In the genomic region with DNA sequence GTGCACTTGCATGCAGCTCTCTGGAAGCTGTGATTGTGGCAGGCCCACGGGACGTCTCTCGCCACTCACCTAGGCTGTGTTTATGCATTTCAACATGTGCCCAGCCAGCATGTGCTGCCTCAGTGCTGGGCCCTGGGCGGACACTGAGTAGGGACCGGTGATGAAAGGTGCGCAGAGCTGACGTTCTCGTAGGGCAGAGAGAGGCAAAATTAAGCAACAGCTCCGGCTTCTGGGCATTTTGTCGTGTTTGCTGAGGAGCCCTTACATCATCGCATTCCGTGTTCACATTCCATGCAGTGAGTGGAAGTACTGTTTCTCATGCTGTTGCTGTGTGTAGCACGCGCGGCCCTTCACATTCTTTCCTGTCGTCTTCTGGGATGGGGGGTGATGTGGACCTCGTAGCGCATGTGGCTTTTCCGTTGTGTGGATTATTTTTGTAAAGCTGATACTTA, we compare ENCODE assay signal across 13 cellular contexts. TPM values are rescaled to one million over a fixed set of nuclear protein-coding genes. Genes with fewer than 3 reads are reported as not detected.
A peak's percentile ranks its signal among the peaks of the same experiment; 100 is the strongest.
DNase-seq lines count a peak whose midpoint lies in the region; ATAC-seq and TF ChIP-seq lines count a peak whose summit lies in the region.
"Had no signal": no experiment of that assay in that cellular context is flagged by ENCODE, and none has a peak within 500 bp of the region (broad histone marks: within the 10 kb centered on the region; RNA-seq: fewer than 3 reads in every experiment).

No MANE protein-coding gene starts in this region.

- H3K4me1 Mint-ChIP-seq in WTC11, result peaks cover 9% of the 10 kb centered on the region; the same call in 1 of the 2 replicates
- H3K4me1 Mint-ChIP-seq in CD4-positive, alpha-beta T cell (ENCODE audit: low read depth), result no peaks in the 10 kb centered on the region
- H3K4me1 Mint-ChIP-seq in activated T-cell treated with anti-CD3 and anti-CD28 coated beads, Interleukin-2, amount 50 U/mL, for 72 hours (ENCODE audit: low read depth), result no peaks in the 10 kb centered on the region
- H3K4me1 Mint-ChIP-seq: B cell had no signal

- H3K36me3 ChIP-seq in PC-3 (ENCODE audit: low read depth, low read length), result no peaks in the 10 kb centered on the region

- H3K27ac Mint-ChIP-seq in WTC11, result no peak overlapping the region
- H3K27ac Mint-ChIP-seq in CD4-positive, alpha-beta T cell, result no peak overlapping the region
- H3K27ac Mint-ChIP-seq in activated T-cell treated with anti-CD3 and anti-CD28 coated beads, Interleukin-2, amount 50 U/mL, for 72 hours, result no peak overlapping the region
- H3K27ac Mint-ChIP-seq: B cell had no signal

- no peaks in the 10 kb centered on the region for H3K9me3 Mint-ChIP-seq in WTC11
- no peaks in the 10 kb centered on the region for H3K9me3 Mint-ChIP-seq in CD4-positive, alpha-beta T cell
- H3K9me3 Mint-ChIP-seq in activated T-cell treated with anti-CD3 and anti-CD28 coated beads, Interleukin-2, amount 50 U/mL, for 72 hours, result no peaks in the 10 kb centered on the region

- ATAC-seq in WTC11 (no peak), PC-3 (no peak)
- no peak for ATAC-seq in CD4-positive, alpha-beta T cell (ENCODE audit: poor library complexity)
- no peak for ATAC-seq in activated T-cell treated with anti-CD3 and anti-CD28 coated beads, Interleukin-2, amount 50 U/mL, for 72 hours (replicated peaks in 1 of 2)
- ATAC-seq: psoas muscle had no signal

- no peaks in the 10 kb centered on the region for H4K20me1 ChIP-seq in PC-3 (ENCODE audit: low read length)

- no peaks in the 10 kb centered on the region for H3K79me2 ChIP-seq in PC-3 (ENCODE audit: low read length)

- POLR2A ChIA-PET in AG04450 (lab: Yijun Ruan, JAX) (interaction anchor here (0.8 to 1.8 kb wide), 5 partner anchors 101 to 142 kb away, joined by 3 to 7 read pairs (median 5); no protein-coding TSS in a partner anchor), WTC11 (lab: Charles Lee) (no interaction called here), PC-3 (lab: Charles Lee; ENCODE audit: unreplicated experiment) (no interaction called here)
- POLR2A ChIA-PET in CD4-positive, alpha-beta T cell (lab: Charles Lee), result no interaction called here

- no peak overlapping the region for H3K4me3 Mint-ChIP-seq in WTC11
- no peak overlapping the region for H3K4me3 Mint-ChIP-seq in CD4-positive, alpha-beta T cell
- H3K4me3 Mint-ChIP-seq in activated T-cell treated with anti-CD3 and anti-CD28 coated beads, Interleukin-2, amount 50 U/mL, for 72 hours, result no peak overlapping the region
- H3K4me3 Mint-ChIP-seq: B cell had no signal

- no peaks in the 10 kb centered on the region for H3F3A ChIP-seq in PC-3 (ENCODE audit: low read length, unreplicated experiment)

- H3K4me3 ChIP-seq in AG04450 (ENCODE audit: low read depth, low read length) (no peak overlapping the region), foreskin fibroblast (ENCODE audit: low read depth in 1 of 2, low read length in 2 of 2) (no peak overlapping the region), PC-3 (ENCODE audit: low read length) (no peak overlapping the region)
- H3K4me3 ChIP-seq: dorsolateral prefrontal cortex, HAP-1, psoas muscle had no signal

- intact Hi-C loops in CD4-positive, alpha-beta T cell (cut with DNase I, micrococcal nuclease), result loop anchor here in 1 of 2 experiments (2.0 kb wide), 1 partner anchor 657 kb away; no protein-coding TSS in a partner anchor
- intact Hi-C loops in PC-3 (cut with micrococcal nuclease), result no loop called here

- H3K27me3 Mint-ChIP-seq in WTC11 (ENCODE audit: low read depth), result no peaks in the 10 kb centered on the region
- H3K27me3 Mint-ChIP-seq in CD4-positive, alpha-beta T cell, result no peaks in the 10 kb centered on the region
- H3K27me3 Mint-ChIP-seq in activated T-cell treated with anti-CD3 and anti-CD28 coated beads, Interleukin-2, amount 50 U/mL, for 72 hours (ENCODE audit: low read depth), result no peaks in the 10 kb centered on the region
- H3K27me3 Mint-ChIP-seq: B cell had no signal

- H3K9me3 ChIP-seq in AG04450 (ENCODE audit: control insufficient read depth, insufficient read depth, low read length) (no peaks in the 10 kb centered on the region), PC-3 (ENCODE audit: low read length) (no peaks in the 10 kb centered on the region)
- no peaks in the 10 kb centered on the region for H3K9me3 ChIP-seq in CD4-positive, alpha-beta T cell (ENCODE audit: control insufficient read depth, low read length)
- H3K9me3 ChIP-seq: HAP-1, psoas muscle had no signal

- no peak overlapping the region for H3K9ac ChIP-seq in PC-3 (ENCODE audit: low read length)

- H3K4me2 ChIP-seq in PC-3 (ENCODE audit: low read length), result no peak overlapping the region

- CTCF ChIA-PET in AG04450 (lab: Charles Lee), result interaction anchor here (0.6 to 4.9 kb wide), 9 partner anchors 10 to 329 kb away, joined by 3 to 164 read pairs (median 4); no protein-coding TSS in a partner anchor
- CTCF ChIA-PET in WTC11 (lab: Charles Lee), result interaction anchor here (0.9 to 1.5 kb wide), 4 partner anchors 9 to 33 kb away, joined by 3 to 6 read pairs (median 3); no protein-coding TSS in a partner anchor
- CTCF ChIA-PET in CD4-positive, alpha-beta T cell (lab: Charles Lee), result interaction anchor here (1.0 to 1.1 kb wide), 2 partner anchors 207 to 324 kb away, joined by 3 read pairs; no protein-coding TSS in a partner anchor
- CTCF ChIA-PET in PC-3 (lab: Charles Lee), result interaction anchor here (0.6 to 0.7 kb wide), 2 partner anchors 31 to 147 kb away, joined by 3 to 4 read pairs; no protein-coding TSS in a partner anchor

- H3K27me3 ChIP-seq in AG04450 (ENCODE audit: control insufficient read depth, insufficient read depth, low read length) (peaks cover 4% of the 10 kb centered on the region), PC-3 (ENCODE audit: low read length) (no peaks in the 10 kb centered on the region)
- H3K27me3 ChIP-seq in CD4-positive, alpha-beta T cell (ENCODE audit: control insufficient read depth, insufficient read depth, low read length), result no peaks in the 10 kb centered on the region
- H3K27me3 ChIP-seq: dorsolateral prefrontal cortex had no signal

- H2AFZ ChIP-seq in PC-3 (ENCODE audit: low read length), result no peak overlapping the region

- H3K4me1 ChIP-seq in PC-3 (ENCODE audit: insufficient read depth, low read length), result no peaks in the 10 kb centered on the region
- H3K4me1 ChIP-seq: HAP-1, psoas muscle had no signal

- no TSS peak for BruUV-seq in PC-3 (replicated peaks; lab: Mats Ljungman, UMichigan)

- peaks cover 26% of the 10 kb centered on the region for H3K36me3 Mint-ChIP-seq in WTC11
- no peaks in the 10 kb centered on the region for H3K36me3 Mint-ChIP-seq in CD4-positive, alpha-beta T cell (ENCODE audit: low read depth)
- H3K36me3 Mint-ChIP-seq in activated T-cell treated with anti-CD3 and anti-CD28 coated beads, Interleukin-2, amount 50 U/mL, for 72 hours (ENCODE audit: insufficient read depth in 2 of 2), result no peaks in the 10 kb centered on the region

- peak overlapping the region; percentile 87 for H3K27ac ChIP-seq in AG04450 (ENCODE audit: low read depth, low read length)
- H3K27ac ChIP-seq in CD4-positive, alpha-beta T cell (ENCODE audit: low read depth, low read length), result no peak overlapping the region
- H3K27ac ChIP-seq in PC-3 (ENCODE audit: low read length), result no peak overlapping the region
- H3K27ac ChIP-seq: dorsolateral prefrontal cortex, psoas muscle had no signal

- H3K9me2 ChIP-seq in PC-3 (replicated peaks; ENCODE audit: low read length), result no peaks in the 10 kb centered on the region

- peak; percentile 83 for DNase-seq in AG04450 (ENCODE audit: low read depth, low spot score)
- no peak for DNase-seq in WTC11 (ENCODE audit: low spot score)
- DNase-seq in foreskin fibroblast, result peak; percentile 87 to 94
- DNase-seq in myocyte (ENCODE audit: low read depth), result peak; percentile 62
- DNase-seq in CD4-positive, alpha-beta T cell, result no peak
- DNase-seq in activated T-cell treated with anti-CD3 and anti-CD28 coated beads, Interleukin-2, amount 50 U/mL, for 72 hours, result no peak
- DNase-seq in NCI-H82 treated with DMSO at 0.1 percent for 48 hours (lab: John Stamatoyannopoulos, UW; ENCODE audit: unreplicated experiment), result no peak
- DNase-seq in PC-3, result no peak
- DNase-seq: dorsolateral prefrontal cortex, psoas muscle had no signal

- TF ChIP-seq CTCF in AG04450 (IDR thresholded peaks at IDR 0.05; ENCODE audit: low read depth, low read length) (no peak), WTC11 (IDR thresholded peaks at IDR 0.05) (no peak), foreskin fibroblast (IDR thresholded peaks at IDR 0.05; ENCODE audit: low read depth, low read length) (no peak), PC-3 (conservative IDR thresholded peaks at IDR 0.05; ENCODE audit: low read depth, low read length) (no peak)
- no peak for TF ChIP-seq CTCF in CD4-positive, alpha-beta T cell (IDR thresholded peaks at IDR 0.05)

TF ChIP-seq in WTC11, 78 proteins besides CTCF, POLR2A, EP300 and RAD21:
- TF ChIP-seq NFYB (CRISPR knock-in tag; conservative IDR thresholded peaks at IDR 0.05; ENCODE audit: low read depth), result no peak
- no peak for TF ChIP-seq ERG (CRISPR knock-in tag; IDR thresholded peaks at IDR 0.05)
- TF ChIP-seq GABPB1 (CRISPR knock-in tag; IDR thresholded peaks at IDR 0.05), result peak; percentile 18; the same call in 1 of the 2 replicates
- TF ChIP-seq TCF7 (CRISPR knock-in tag; IDR thresholded peaks at IDR 0.05; ENCODE audit: low read depth), result no peak
TF ChIP-seq in WTC11: peak in this region for 1.

RNA-seq across cellular contexts. Expression of gene PRF1, which starts 50.5 kb away (rescaled TPM):
- polyA plus RNA-seq in AG04450 (2011; rRNA removed), result not detected in 2 replicates
- polyA minus RNA-seq in AG04450 (2011; rRNA and poly(A)+ RNA removed), result not detected in 2 replicates
- total RNA-seq in WTC11 (2021) (0.11 to 0.18 TPM (median 0.16 TPM) in 3 replicates), myocyte (not detected in 2 replicates), PC-3 (2014; rRNA removed) (not detected in 2 replicates)
- polyA plus RNA-seq in myocyte (2012), result not detected
- 1 to 10 TPM; 7.4 to 9.4 TPM for total RNA-seq in CD4-positive, alpha-beta T cell
- 100 to 1,000 TPM in 1 of 2 donors, 10 to 100 TPM in 1; 44.5 to 102 TPM for total RNA-seq in activated T-cell treated with anti-CD3 and anti-CD28 coated beads, Interleukin-2, amount 50 U/mL, for 72 hours
- total RNA-seq: NCI-H460 had no signal

Comparison
In these comparisons a context has a peak if more than half of its experiments do, and no peak if none do; other contexts are left out.
1. DNase-seq: peak in AG04450 (single experiment), foreskin fibroblast (2 of 2) and myocyte (single experiment); none in WTC11 (single experiment), CD4-positive, alpha-beta T cell (0 of 10), activated T-cell treated with anti-CD3 and anti-CD28 coated beads, Interleukin-2, amount 50 U/mL, for 72 hours (0 of 2), NCI-H82 treated with DMSO at 0.1 percent for 48 hours (single experiment) and PC-3 (single experiment).
2. RNA of gene PRF1, which starts 50.5 kb away (total RNA-seq): 44.5 to 102 TPM in activated T-cell treated with anti-CD3 and anti-CD28 coated beads, Interleukin-2, amount 50 U/mL, for 72 hours; 7.4 to 9.4 TPM in CD4-positive, alpha-beta T cell, 0.11 to 0.18 TPM in WTC11, not detected in myocyte and not detected in PC-3; every median in the first group is over 4 times any median in the second.